ENCODE assay signal across 1 cellular context in the genomic region with DNA sequence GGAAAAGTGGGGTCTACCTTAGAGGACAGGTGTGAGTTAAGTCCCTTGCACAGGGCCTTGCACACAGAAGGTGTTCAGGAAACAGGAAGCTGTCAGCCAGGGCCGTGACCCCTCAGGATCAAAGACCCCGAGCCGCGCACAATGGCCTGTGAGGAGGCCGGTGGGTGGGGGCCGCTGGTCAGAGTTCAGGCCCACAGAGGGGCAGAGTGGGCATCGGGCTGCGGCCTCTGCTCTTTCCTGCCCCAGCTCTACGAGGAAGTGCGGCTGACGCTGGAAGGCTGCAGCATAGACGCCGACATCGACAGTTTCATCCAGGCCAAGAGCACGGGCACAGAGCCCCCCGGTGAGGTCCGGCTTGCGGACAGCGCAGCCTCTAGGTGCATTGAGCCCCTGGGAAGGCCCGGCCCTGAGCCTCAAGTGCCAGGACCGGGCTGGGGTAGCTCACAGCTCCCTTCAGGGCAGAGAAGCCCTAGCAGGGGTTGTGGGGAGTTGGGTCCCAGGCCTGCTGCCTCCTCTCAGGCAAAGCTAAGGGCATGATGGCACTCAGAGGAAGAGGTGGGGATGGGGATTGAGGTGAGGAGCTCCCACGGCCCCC.
TF ChIP-seq lines count a peak whose summit lies in the region.

No MANE protein-coding gene starts in this region.

TF ChIP-seq in HepG2, 621 proteins besides CTCF, POLR2A, EP300 and RAD21 (continues in another document):
- TF ChIP-seq ZNF577 (CRISPR knock-in tag; IDR thresholded peaks at IDR 0.05; ENCODE audit: borderline replicate concordance, low read depth) (no peak), ZSCAN25 (CRISPR knock-in tag; IDR thresholded peaks at IDR 0.05) (0 out of 2 replicates have a peak, but pooled peaks have one; percentile 58), KDM6A (CRISPR knock-in tag; IDR thresholded peaks at IDR 0.05; ENCODE audit: low read depth) (0 out of 2 replicates have a peak, but pooled peaks have one; percentile 35), STAT5B (CRISPR knock-in tag; IDR thresholded peaks at IDR 0.05) (no peak), BORCS8-MEF2B (CRISPR knock-in tag; IDR thresholded peaks at IDR 0.05) (peak; percentile 46; the same call in 1 of the 2 replicates), GATAD1 (CRISPR knock-in tag; IDR thresholded peaks at IDR 0.05) (peak; percentile 57), ATRX (CRISPR knock-in tag; IDR thresholded peaks at IDR 0.05; ENCODE audit: borderline replicate concordance) (no peak), JDP2 (CRISPR knock-in tag; IDR thresholded peaks at IDR 0.05; ENCODE audit: borderline replicate concordance) (no peak), FOXJ3 (CRISPR knock-in tag; IDR thresholded peaks at IDR 0.05; ENCODE audit: borderline replicate concordance) (no peak), SETDB1 (CRISPR knock-in tag; IDR thresholded peaks at IDR 0.05; ENCODE audit: borderline replicate concordance) (no peak), PTBP1 (IDR thresholded peaks at IDR 0.05; ENCODE audit: low read depth, low read length, poor library complexity, severe bottlenecking) (no peak), ZFP37 (CRISPR knock-in tag; IDR thresholded peaks at IDR 0.05; ENCODE audit: borderline replicate concordance) (no peak), MIXL1 (CRISPR knock-in tag; IDR thresholded peaks at IDR 0.05) (0 out of 2 replicates have a peak, but pooled peaks have one; percentile 34), HNF4G (IDR thresholded peaks at IDR 0.05; ENCODE audit: borderline replicate concordance, low read depth, low read length) (peak; percentile 71), HNF4G (CRISPR knock-in tag; IDR thresholded peaks at IDR 0.05; ENCODE audit: borderline replicate concordance, low read depth) (peak; percentile 57), PCBP2 (optimal IDR thresholded peaks at IDR 0.05; ENCODE audit: low read depth, low read length, poor library complexity, severe bottlenecking) (no peak), ZBTB8A (CRISPR knock-in tag; IDR thresholded peaks at IDR 0.05; ENCODE audit: borderline replicate concordance, low read depth) (no peak), PPARG (CRISPR knock-in tag; conservative IDR thresholded peaks at IDR 0.05) (peak; percentile 64; the same call in 1 of the 2 replicates), SOX5 (CRISPR knock-in tag; IDR thresholded peaks at IDR 0.05; ENCODE audit: borderline replicate concordance) (peak; percentile 83), NR1H2 (CRISPR knock-in tag; IDR thresholded peaks at IDR 0.05; ENCODE audit: borderline replicate concordance, low read depth) (0 out of 2 replicates have a peak, but pooled peaks have one; percentile 60), ZFP62 (CRISPR knock-in tag; IDR thresholded peaks at IDR 0.05) (no peak), ISX (CRISPR knock-in tag; conservative IDR thresholded peaks at IDR 0.05) (no peak), DNMT1 (CRISPR knock-in tag; IDR thresholded peaks at IDR 0.05) (0 out of 2 replicates have a peak, but pooled peaks have one; percentile 18), ZNF18 (CRISPR knock-in tag; IDR thresholded peaks at IDR 0.05; ENCODE audit: insufficient replicate concordance) (no peak), REST (IDR thresholded peaks at IDR 0.05; ENCODE audit: borderline replicate concordance in 1 of 2, low read depth in 1 of 2, low read length in 2 of 2) (peak in 1 of 2 experiments; percentile 5; a peak in 1 of 4 replicates), SMYD3 (CRISPR knock-in tag; IDR thresholded peaks at IDR 0.05) (no peak), MYNN (CRISPR knock-in tag; IDR thresholded peaks at IDR 0.05; ENCODE audit: low read depth) (no peak), CBX1 (IDR thresholded peaks at IDR 0.05; ENCODE audit: low read depth) (no peak), ZNF225 (CRISPR knock-in tag; IDR thresholded peaks at IDR 0.05) (no peak), CC2D1A (CRISPR knock-in tag; IDR thresholded peaks at IDR 0.05) (no peak), DMTF1 (CRISPR knock-in tag; IDR thresholded peaks at IDR 0.05) (no peak), HNRNPK (IDR thresholded peaks at IDR 0.05; ENCODE audit: low read depth, low read length, poor library complexity, severe bottlenecking) (no peak), ZNF501 (CRISPR knock-in tag; IDR thresholded peaks at IDR 0.05) (peak; percentile 81), ZNF570 (CRISPR knock-in tag; IDR thresholded peaks at IDR 0.05; ENCODE audit: borderline replicate concordance) (no peak), ZNF30 (CRISPR knock-in tag; IDR thresholded peaks at IDR 0.05) (no peak), NCOA5 (CRISPR knock-in tag; IDR thresholded peaks at IDR 0.05) (no peak), FOXM1 (CRISPR knock-in tag; IDR thresholded peaks at IDR 0.05) (no peak), ZNF460 (CRISPR knock-in tag; IDR thresholded peaks at IDR 0.05; ENCODE audit: borderline replicate concordance) (no peak), PLRG1 (conservative IDR thresholded peaks at IDR 0.05) (no peak), ZNF614 (CRISPR knock-in tag; IDR thresholded peaks at IDR 0.05; ENCODE audit: borderline replicate concordance) (peak; percentile 68; the same call in 1 of the 2 replicates), IKZF1 (IDR thresholded peaks at IDR 0.05) (no peak)
- TF ChIP-seq, protein P1, sequence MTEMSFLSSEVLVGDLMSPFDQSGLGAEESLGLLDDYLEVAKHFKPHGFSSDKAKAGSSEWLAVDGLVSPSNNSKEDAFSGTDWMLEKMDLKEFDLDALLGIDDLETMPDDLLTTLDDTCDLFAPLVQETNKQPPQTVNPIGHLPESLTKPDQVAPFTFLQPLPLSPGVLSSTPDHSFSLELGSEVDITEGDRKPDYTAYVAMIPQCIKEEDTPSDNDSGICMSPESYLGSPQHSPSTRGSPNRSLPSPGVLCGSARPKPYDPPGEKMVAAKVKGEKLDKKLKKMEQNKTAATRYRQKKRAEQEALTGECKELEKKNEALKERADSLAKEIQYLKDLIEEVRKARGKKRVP (CRISPR knock-in tag; IDR thresholded peaks at IDR 0.05) = no peak
- TF ChIP-seq, protein P2, sequence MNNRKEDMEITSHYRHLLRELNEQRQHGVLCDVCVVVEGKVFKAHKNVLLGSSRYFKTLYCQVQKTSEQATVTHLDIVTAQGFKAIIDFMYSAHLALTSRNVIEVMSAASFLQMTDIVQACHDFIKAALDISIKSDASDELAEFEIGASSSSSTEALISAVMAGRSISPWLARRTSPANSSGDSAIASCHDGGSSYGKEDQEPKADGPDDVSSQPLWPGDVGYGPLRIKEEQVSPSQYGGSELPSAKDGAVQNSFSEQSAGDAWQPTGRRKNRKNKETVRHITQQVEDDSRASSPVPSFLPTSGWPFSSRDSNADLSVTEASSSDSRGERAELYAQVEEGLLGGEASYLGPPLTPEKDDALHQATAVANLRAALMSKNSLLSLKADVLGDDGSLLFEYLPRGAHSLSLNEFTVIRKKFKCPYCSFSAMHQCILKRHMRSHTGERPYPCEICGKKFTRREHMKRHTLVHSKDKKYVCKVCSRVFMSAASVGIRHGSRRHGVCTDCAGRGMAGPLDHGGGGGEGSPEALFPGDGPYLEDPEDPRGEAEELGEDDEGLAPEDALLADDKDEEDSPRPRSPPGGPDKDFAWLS (CRISPR knock-in tag; IDR thresholded peaks at IDR 0.05; ENCODE audit: borderline replicate concordance) = no peak
- TF ChIP-seq, protein P3, sequence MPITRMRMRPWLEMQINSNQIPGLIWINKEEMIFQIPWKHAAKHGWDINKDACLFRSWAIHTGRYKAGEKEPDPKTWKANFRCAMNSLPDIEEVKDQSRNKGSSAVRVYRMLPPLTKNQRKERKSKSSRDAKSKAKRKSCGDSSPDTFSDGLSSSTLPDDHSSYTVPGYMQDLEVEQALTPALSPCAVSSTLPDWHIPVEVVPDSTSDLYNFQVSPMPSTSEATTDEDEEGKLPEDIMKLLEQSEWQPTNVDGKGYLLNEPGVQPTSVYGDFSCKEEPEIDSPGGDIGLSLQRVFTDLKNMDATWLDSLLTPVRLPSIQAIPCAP (CRISPR knock-in tag; IDR thresholded peaks at IDR 0.05; ENCODE audit: low read depth) = no peak
- TF ChIP-seq, protein P4, sequence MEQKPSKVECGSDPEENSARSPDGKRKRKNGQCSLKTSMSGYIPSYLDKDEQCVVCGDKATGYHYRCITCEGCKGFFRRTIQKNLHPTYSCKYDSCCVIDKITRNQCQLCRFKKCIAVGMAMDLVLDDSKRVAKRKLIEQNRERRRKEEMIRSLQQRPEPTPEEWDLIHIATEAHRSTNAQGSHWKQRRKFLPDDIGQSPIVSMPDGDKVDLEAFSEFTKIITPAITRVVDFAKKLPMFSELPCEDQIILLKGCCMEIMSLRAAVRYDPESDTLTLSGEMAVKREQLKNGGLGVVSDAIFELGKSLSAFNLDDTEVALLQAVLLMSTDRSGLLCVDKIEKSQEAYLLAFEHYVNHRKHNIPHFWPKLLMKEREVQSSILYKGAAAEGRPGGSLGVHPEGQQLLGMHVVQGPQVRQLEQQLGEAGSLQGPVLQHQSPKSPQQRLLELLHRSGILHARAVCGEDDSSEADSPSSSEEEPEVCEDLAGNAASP (CRISPR knock-in tag; IDR thresholded peaks at IDR 0.05; ENCODE audit: borderline replicate concordance) = no peak
- TF ChIP-seq, protein P5, sequence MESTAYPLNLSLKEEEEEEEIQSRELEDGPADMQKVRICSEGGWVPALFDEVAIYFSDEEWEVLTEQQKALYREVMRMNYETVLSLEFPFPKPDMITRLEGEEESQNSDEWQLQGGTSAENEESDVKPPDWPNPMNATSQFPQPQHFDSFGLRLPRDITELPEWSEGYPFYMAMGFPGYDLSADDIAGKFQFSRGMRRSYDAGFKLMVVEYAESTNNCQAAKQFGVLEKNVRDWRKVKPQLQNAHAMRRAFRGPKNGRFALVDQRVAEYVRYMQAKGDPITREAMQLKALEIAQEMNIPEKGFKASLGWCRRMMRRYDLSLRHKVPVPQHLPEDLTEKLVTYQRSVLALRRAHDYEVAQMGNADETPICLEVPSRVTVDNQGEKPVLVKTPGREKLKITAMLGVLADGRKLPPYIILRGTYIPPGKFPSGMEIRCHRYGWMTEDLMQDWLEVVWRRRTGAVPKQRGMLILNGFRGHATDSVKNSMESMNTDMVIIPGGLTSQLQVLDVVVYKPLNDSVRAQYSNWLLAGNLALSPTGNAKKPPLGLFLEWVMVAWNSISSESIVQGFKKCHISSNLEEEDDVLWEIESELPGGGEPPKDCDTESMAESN (CRISPR knock-in tag; conservative IDR thresholded peaks at IDR 0.05) = peak; percentile 84; the same call in 1 of the 2 replicates
